21 cellular contexts compared by ENCODE assay signal in the genomic region with DNA sequence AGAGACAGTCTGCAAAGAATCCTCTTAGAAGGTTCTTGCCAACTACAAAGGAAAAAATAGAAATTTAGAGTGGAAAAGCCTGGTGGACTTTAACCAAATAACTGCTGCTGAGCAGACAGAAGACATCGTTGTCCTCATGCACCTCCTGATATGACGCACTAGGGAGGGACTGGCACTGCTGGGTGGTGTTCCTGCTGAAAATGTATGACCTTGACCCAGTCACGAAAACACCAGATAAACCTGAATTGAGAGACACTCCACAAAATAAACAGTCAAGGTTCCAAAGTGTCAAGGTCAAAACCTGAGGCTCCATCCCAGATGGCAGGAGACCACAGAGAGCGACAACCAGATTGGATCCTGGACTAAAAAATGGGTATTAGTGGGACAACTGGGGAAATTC.
"Had no signal": no experiment of that assay in that cellular context is flagged by ENCODE, and none has a peak within 500 bp of the region (broad histone marks: within the 10 kb centered on the region; RNA-seq: fewer than 3 reads in every experiment).

No MANE protein-coding gene starts in this region.

- ATAC-seq: activated CD8-positive, alpha-beta T cell treated with anti-CD3 and anti-CD28 coated beads, Interleukin-2, amount 10 ng/mL, durations not matched to agents 7 days and 5 days; activated naive CD4-positive, alpha-beta T cell treated with anti-CD3 and anti-CD28 coated beads, Interleukin-2, amount 50 U/mL, for 72 hours; effector memory CD8-positive, alpha-beta T cell; gastroesophageal sphincter had no signal

- H3K27ac Mint-ChIP-seq: activated CD8-positive, alpha-beta T cell treated with anti-CD3 and anti-CD28 coated beads, Interleukin-2, amount 10 ng/mL, durations not matched to agents 7 days and 5 days; activated naive CD4-positive, alpha-beta T cell treated with anti-CD3 and anti-CD28 coated beads, Interleukin-2, amount 50 U/mL, for 72 hours; effector memory CD8-positive, alpha-beta T cell; stimulated activated naive CD8-positive, alpha-beta T cell treated with anti-CD3 and anti-CD28 coated beads, Interleukin-15, Interleukin-2, amounts not matched to agents 100 ng/mL and 50 ng/mL, for 24 hours had no signal

- H3K36me3 ChIP-seq: brain microvascular endothelial cell, sigmoid colon, WERI-Rb-1 had no signal

- H3K9me3 ChIP-seq: esophagus squamous epithelium, sigmoid colon, transverse colon had no signal

- H3K4me3 ChIP-seq: dorsolateral prefrontal cortex, esophagus squamous epithelium, gastroesophageal sphincter, left lung, sigmoid colon, transverse colon had no signal

- DNase-seq: activated CD4-positive, alpha-beta T cell treated with anti-CD3 and anti-CD28 coated beads for 1 hour; activated CD4-positive, alpha-beta T cell treated with anti-CD3 and anti-CD28 coated beads, Interleukin-2, amount 50 U/mL, for 1 hour; activated CD8-positive, alpha-beta T cell treated with anti-CD3 and anti-CD28 coated beads, Interleukin-2, amount 10 ng/mL, durations not matched to agents 7 days and 5 days; activated gamma-delta T cell treated with Interleukin-2 at 50 U/mL for 16 hours; brain microvascular endothelial cell; central memory CD4-positive, alpha-beta T cell; effector memory CD8-positive, alpha-beta T cell; esophagus squamous epithelium; naive B cell; nucleus accumbens; sigmoid colon; stimulated activated CD4-positive, alpha-beta T cell treated with anti-CD3 and anti-CD28 coated beads, Interleukin-4, amount 100 ng/mL, for 24 hours; T-helper 1 cell; transverse colon; WERI-Rb-1 had no signal

- H3K27me3 ChIP-seq: brain microvascular endothelial cell, dorsolateral prefrontal cortex, esophagus squamous epithelium, gastroesophageal sphincter, left lung, sigmoid colon, transverse colon had no signal

- H3K27ac ChIP-seq: brain microvascular endothelial cell, left lung, WERI-Rb-1 had no signal

- H3K4me3 Mint-ChIP-seq: activated CD8-positive, alpha-beta T cell treated with anti-CD3 and anti-CD28 coated beads, Interleukin-2, amount 10 ng/mL, durations not matched to agents 7 days and 5 days; effector memory CD8-positive, alpha-beta T cell; memory B cell; stimulated activated naive CD8-positive, alpha-beta T cell treated with anti-CD3 and anti-CD28 coated beads, Interleukin-15, Interleukin-2, amounts not matched to agents 100 ng/mL and 50 ng/mL, for 24 hours had no signal

- H3K27me3 Mint-ChIP-seq: effector memory CD8-positive, alpha-beta T cell; memory B cell; naive B cell; stimulated activated naive CD8-positive, alpha-beta T cell treated with anti-CD3 and anti-CD28 coated beads, Interleukin-15, Interleukin-2, amounts not matched to agents 100 ng/mL and 50 ng/mL, for 24 hours had no signal
